In the genomic region with DNA sequence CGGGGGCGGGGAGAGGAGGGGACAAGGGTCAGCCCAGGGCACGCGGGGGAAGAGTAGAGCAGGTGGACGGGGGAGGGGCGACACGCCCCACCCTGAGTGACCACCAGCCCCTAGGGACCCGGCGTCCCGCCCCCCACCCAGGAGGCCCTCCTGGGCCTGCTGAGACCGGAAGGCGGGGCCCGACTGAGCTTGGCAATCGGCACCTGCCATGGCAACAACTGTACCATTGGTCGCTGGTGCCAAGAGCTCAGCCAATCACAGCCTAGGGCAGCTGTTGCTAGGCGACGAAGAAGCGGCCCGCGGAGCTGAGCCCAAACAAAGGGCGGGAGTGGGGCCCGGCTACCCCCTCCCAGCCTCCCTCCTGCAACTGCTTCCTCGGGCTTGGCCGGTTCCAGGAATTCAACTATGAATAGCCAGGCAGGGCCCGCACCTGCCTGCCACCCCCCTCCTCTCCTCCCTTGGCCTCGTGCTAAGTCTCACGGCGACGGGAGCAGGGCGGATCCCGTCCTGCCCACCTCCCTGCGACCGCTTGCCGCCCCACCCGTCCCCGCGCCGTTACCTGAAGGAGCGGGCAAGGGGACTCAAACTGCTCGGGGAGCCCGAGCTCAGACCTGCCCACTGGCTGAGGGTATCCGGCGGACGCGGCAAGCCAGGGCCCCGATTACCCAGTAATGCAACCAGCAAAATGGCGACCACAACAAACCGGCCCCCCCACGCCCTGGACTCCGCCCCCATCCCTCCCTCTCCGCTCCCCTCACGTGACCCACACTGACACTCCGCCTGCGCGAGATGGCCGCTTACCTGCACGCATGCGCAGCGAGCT, we compare ENCODE assay signal across 1 cellular context.
TF ChIP-seq lines count a peak whose summit lies in the region.

A gene (minus strand): TSS at position 699 of the 823 bp plus-strand sequence. CDS start 2,295 bp downstream, outside the sequence.

TF ChIP-seq in K562, 482 proteins besides CTCF, POLR2A, EP300 and RAD21 (continued from another document and continues in another):
- TF ChIP-seq CHD1 (IDR thresholded peaks at IDR 0.05; ENCODE audit: low read length): no peak
- peak; percentile 56 for TF ChIP-seq CCNT2 (IDR thresholded peaks at IDR 0.05; ENCODE audit: borderline replicate concordance, extremely low read depth, insufficient read length, low read depth, low read length)
- TF ChIP-seq, protein P1, sequence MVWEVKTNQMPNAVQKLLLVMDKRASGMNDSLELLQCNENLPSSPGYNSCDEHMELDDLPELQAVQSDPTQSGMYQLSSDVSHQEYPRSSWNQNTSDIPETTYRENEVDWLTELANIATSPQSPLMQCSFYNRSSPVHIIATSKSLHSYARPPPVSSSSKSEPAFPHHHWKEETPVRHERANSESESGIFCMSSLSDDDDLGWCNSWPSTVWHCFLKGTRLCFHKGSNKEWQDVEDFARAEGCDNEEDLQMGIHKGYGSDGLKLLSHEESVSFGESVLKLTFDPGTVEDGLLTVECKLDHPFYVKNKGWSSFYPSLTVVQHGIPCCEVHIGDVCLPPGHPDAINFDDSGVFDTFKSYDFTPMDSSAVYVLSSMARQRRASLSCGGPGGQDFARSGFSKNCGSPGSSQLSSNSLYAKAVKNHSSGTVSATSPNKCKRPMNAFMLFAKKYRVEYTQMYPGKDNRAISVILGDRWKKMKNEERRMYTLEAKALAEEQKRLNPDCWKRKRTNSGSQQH (CRISPR knock-in tag; IDR thresholded peaks at IDR 0.05): peak; percentile 63; the same call in 1 of the 2 replicates
- TF ChIP-seq GATAD2A (IDR thresholded peaks at IDR 0.05): no peak
- peak; percentile 83 for TF ChIP-seq BMI1 (IDR thresholded peaks at IDR 0.05; ENCODE audit: low read length)
- peak; percentile 57; the same call in 1 of the 2 replicates for TF ChIP-seq ZNF561 (CRISPR knock-in tag; conservative IDR thresholded peaks at IDR 0.05)
- TF ChIP-seq ZNF134 (CRISPR knock-in tag; conservative IDR thresholded peaks at IDR 0.05): no peak
- TF ChIP-seq ZKSCAN1 (IDR thresholded peaks at IDR 0.05; ENCODE audit: low read depth, low read length): no peak
- TF ChIP-seq, protein P2, sequence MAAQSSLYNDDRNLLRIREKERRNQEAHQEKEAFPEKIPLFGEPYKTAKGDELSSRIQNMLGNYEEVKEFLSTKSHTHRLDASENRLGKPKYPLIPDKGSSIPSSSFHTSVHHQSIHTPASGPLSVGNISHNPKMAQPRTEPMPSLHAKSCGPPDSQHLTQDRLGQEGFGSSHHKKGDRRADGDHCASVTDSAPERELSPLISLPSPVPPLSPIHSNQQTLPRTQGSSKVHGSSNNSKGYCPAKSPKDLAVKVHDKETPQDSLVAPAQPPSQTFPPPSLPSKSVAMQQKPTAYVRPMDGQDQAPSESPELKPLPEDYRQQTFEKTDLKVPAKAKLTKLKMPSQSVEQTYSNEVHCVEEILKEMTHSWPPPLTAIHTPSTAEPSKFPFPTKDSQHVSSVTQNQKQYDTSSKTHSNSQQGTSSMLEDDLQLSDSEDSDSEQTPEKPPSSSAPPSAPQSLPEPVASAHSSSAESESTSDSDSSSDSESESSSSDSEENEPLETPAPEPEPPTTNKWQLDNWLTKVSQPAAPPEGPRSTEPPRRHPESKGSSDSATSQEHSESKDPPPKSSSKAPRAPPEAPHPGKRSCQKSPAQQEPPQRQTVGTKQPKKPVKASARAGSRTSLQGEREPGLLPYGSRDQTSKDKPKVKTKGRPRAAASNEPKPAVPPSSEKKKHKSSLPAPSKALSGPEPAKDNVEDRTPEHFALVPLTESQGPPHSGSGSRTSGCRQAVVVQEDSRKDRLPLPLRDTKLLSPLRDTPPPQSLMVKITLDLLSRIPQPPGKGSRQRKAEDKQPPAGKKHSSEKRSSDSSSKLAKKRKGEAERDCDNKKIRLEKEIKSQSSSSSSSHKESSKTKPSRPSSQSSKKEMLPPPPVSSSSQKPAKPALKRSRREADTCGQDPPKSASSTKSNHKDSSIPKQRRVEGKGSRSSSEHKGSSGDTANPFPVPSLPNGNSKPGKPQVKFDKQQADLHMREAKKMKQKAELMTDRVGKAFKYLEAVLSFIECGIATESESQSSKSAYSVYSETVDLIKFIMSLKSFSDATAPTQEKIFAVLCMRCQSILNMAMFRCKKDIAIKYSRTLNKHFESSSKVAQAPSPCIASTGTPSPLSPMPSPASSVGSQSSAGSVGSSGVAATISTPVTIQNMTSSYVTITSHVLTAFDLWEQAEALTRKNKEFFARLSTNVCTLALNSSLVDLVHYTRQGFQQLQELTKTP (IDR thresholded peaks at IDR 0.05; ENCODE audit: low read depth in 1 of 2, partially characterized antibody in 2 of 2): peak in 1 of 2 experiments; percentile 60
- TF ChIP-seq RBM25 (IDR thresholded peaks at IDR 0.05; ENCODE audit: low read depth, low read length, severe bottlenecking): peak; percentile 64
- TF ChIP-seq FIP1L1 (IDR thresholded peaks at IDR 0.05; ENCODE audit: low read depth, low read length, poor library complexity, severe bottlenecking): peak; percentile 73
- TF ChIP-seq ZNF347 (CRISPR knock-in tag; IDR thresholded peaks at IDR 0.05; ENCODE audit: low read depth): peak; percentile 36; the same call in 1 of the 2 replicates
- TF ChIP-seq CC2D1A (IDR thresholded peaks at IDR 0.05): no peak
- peak; percentile 85 for TF ChIP-seq NEUROD1 (IDR thresholded peaks at IDR 0.05; ENCODE audit: borderline replicate concordance, low read depth, low read length, partially characterized antibody)
- TF ChIP-seq, protein P3, sequence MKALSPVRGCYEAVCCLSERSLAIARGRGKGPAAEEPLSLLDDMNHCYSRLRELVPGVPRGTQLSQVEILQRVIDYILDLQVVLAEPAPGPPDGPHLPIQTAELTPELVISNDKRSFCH (CRISPR knock-in tag; IDR thresholded peaks at IDR 0.05): no peak
- TF ChIP-seq, protein P3 (tag; IDR thresholded peaks at IDR 0.05): peak; percentile 46; the same call in 1 of the 2 replicates
- peak; percentile 48; the same call in 1 of the 2 replicates for TF ChIP-seq HCFC1 (IDR thresholded peaks at IDR 0.05; ENCODE audit: low read depth, low read length)
- TF ChIP-seq, protein P4, sequence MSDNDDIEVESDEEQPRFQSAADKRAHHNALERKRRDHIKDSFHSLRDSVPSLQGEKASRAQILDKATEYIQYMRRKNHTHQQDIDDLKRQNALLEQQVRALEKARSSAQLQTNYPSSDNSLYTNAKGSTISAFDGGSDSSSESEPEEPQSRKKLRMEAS (CRISPR knock-in tag; IDR thresholded peaks at IDR 0.05): peak; percentile 84
- TF ChIP-seq RAD51 (IDR thresholded peaks at IDR 0.05; ENCODE audit: borderline replicate concordance, low read depth): peak; percentile 97
- peak; percentile 28 for TF ChIP-seq TEAD4 (IDR thresholded peaks at IDR 0.05; ENCODE audit: low read length)
- no peak for TF ChIP-seq TEAD4 (CRISPR knock-in tag; IDR thresholded peaks at IDR 0.05; ENCODE audit: borderline replicate concordance)
- peak; percentile 83 for TF ChIP-seq POLR2G (IDR thresholded peaks at IDR 0.05; ENCODE audit: low read depth, low read length)
- TF ChIP-seq MAFK (IDR thresholded peaks at IDR 0.05; ENCODE audit: low read length): no peak
- TF ChIP-seq POLR2B (IDR thresholded peaks at IDR 0.05; ENCODE audit: low read depth, partially characterized antibody): peak; percentile 95
- TF ChIP-seq, protein P5, sequence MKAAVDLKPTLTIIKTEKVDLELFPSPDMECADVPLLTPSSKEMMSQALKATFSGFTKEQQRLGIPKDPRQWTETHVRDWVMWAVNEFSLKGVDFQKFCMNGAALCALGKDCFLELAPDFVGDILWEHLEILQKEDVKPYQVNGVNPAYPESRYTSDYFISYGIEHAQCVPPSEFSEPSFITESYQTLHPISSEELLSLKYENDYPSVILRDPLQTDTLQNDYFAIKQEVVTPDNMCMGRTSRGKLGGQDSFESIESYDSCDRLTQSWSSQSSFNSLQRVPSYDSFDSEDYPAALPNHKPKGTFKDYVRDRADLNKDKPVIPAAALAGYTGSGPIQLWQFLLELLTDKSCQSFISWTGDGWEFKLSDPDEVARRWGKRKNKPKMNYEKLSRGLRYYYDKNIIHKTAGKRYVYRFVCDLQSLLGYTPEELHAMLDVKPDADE (conservative IDR thresholded peaks at IDR 0.05; ENCODE audit: control insufficient read depth, low read depth, low read length): peak; percentile 24
- peak; percentile 31; the same call in 1 of the 2 replicates for TF ChIP-seq ILF3 (IDR thresholded peaks at IDR 0.05; ENCODE audit: borderline replicate concordance)
- TF ChIP-seq RCOR1 (IDR thresholded peaks at IDR 0.05; ENCODE audit: borderline replicate concordance in 1 of 2, low read depth in 2 of 2, low read length in 2 of 2): peak in 1 of 2 experiments; percentile 45; a peak in 1 of 4 replicates
- TF ChIP-seq, protein P6, sequence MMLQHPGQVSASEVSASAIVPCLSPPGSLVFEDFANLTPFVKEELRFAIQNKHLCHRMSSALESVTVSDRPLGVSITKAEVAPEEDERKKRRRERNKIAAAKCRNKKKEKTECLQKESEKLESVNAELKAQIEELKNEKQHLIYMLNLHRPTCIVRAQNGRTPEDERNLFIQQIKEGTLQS (IDR thresholded peaks at IDR 0.05): no peak
- TF ChIP-seq, protein P6 (CRISPR knock-in tag; conservative IDR thresholded peaks at IDR 0.05): peak; percentile 58; the same call in 1 of the 2 replicates
- TF ChIP-seq BRD4 (IDR thresholded peaks at IDR 0.05): no peak
- TF ChIP-seq, protein P7, sequence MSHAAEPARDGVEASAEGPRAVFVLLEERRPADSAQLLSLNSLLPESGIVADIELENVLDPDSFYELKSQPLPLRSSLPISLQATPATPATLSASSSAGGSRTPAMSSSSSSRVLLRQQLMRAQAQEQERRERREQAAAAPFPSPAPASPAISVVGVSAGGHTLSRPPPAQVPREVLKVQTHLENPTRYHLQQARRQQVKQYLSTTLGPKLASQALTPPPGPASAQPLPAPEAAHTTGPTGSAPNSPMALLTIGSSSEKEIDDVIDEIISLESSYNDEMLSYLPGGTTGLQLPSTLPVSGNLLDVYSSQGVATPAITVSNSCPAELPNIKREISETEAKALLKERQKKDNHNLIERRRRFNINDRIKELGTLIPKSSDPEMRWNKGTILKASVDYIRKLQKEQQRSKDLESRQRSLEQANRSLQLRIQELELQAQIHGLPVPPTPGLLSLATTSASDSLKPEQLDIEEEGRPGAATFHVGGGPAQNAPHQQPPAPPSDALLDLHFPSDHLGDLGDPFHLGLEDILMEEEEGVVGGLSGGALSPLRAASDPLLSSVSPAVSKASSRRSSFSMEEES (CRISPR knock-in tag; IDR thresholded peaks at IDR 0.05): peak; percentile 95
- TF ChIP-seq, protein P8, sequence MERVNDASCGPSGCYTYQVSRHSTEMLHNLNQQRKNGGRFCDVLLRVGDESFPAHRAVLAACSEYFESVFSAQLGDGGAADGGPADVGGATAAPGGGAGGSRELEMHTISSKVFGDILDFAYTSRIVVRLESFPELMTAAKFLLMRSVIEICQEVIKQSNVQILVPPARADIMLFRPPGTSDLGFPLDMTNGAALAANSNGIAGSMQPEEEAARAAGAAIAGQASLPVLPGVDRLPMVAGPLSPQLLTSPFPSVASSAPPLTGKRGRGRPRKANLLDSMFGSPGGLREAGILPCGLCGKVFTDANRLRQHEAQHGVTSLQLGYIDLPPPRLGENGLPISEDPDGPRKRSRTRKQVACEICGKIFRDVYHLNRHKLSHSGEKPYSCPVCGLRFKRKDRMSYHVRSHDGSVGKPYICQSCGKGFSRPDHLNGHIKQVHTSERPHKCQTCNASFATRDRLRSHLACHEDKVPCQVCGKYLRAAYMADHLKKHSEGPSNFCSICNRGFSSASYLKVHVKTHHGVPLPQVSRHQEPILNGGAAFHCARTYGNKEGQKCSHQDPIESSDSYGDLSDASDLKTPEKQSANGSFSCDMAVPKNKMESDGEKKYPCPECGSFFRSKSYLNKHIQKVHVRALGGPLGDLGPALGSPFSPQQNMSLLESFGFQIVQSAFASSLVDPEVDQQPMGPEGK (CRISPR knock-in tag; IDR thresholded peaks at IDR 0.05; ENCODE audit: borderline replicate concordance): peak; percentile 69; the same call in 1 of the 2 replicates
- peak; percentile 72 to 80; a peak in 3 of 4 replicates for TF ChIP-seq MAZ (CRISPR knock-in tag; conservative IDR thresholded peaks at IDR 0.05 in 1 of 2, IDR thresholded peaks at IDR 0.05 in 1 of 2)
- TF ChIP-seq, protein P9, sequence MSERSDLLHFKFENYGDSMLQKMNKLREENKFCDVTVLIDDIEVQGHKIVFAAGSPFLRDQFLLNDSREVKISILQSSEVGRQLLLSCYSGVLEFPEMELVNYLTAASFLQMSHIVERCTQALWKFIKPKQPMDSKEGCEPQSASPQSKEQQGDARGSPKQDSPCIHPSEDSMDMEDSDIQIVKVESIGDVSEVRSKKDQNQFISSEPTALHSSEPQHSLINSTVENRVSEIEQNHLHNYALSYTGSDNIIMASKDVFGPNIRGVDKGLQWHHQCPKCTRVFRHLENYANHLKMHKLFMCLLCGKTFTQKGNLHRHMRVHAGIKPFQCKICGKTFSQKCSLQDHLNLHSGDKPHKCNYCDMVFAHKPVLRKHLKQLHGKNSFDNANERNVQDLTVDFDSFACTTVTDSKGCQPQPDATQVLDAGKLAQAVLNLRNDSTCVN (CRISPR knock-in tag; IDR thresholded peaks at IDR 0.05): peak; percentile 8; the same call in 1 of the 2 replicates
- peak; percentile 68; the same call in 1 of the 2 replicates for TF ChIP-seq SP1 (CRISPR knock-in tag; IDR thresholded peaks at IDR 0.05)
- TF ChIP-seq, protein P10, sequence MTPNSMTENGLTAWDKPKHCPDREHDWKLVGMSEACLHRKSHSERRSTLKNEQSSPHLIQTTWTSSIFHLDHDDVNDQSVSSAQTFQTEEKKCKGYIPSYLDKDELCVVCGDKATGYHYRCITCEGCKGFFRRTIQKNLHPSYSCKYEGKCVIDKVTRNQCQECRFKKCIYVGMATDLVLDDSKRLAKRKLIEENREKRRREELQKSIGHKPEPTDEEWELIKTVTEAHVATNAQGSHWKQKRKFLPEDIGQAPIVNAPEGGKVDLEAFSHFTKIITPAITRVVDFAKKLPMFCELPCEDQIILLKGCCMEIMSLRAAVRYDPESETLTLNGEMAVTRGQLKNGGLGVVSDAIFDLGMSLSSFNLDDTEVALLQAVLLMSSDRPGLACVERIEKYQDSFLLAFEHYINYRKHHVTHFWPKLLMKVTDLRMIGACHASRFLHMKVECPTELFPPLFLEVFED (CRISPR knock-in tag; conservative IDR thresholded peaks at IDR 0.05): peak; percentile 59; the same call in 1 of the 2 replicates
